In genomic region chr1:6487804-6488484, GRCh38 we compare ENCODE assay signal across 17 cellular contexts.
"Had no signal": no experiment of that assay in that cellular context is flagged by ENCODE, and none has a peak within 500 bp of the region (broad histone marks: within the 10 kb centered on the region; RNA-seq: fewer than 3 reads in every experiment).

No MANE protein-coding gene starts in this region.

- H3K9me3 ChIP-seq: heart right ventricle, right atrium auricular region, SK-N-SH, upper lobe of left lung had no signal

- H3K9me3 Mint-ChIP-seq: activated naive CD4-positive, alpha-beta T cell treated with anti-CD3 and anti-CD28 coated beads, Interleukin-2, amount 10 ng/mL, durations not matched to agents 7 days and 5 days; activated T-helper 2 cell treated with anti-CD3 and anti-CD28 coated beads, Interferon-gamma antibody, Interleukin-2, Interleukin-4, amounts not matched to agents 10 μg/mL and 5 μg/mL and 100 μg/mL, durations not matched to agents 14 hours and 24 hours and 36 hours; naive B cell; stimulated activated naive CD8-positive, alpha-beta T cell treated with anti-CD3 and anti-CD28 coated beads, Interleukin-15, Interleukin-2, amounts not matched to agents 100 ng/mL and 50 ng/mL, for 24 hours; T-cell had no signal

- H3K9me2 ChIP-seq: SK-N-SH had no signal

- H3K9ac ChIP-seq: SK-N-SH had no signal

- H3K27ac Mint-ChIP-seq: activated naive CD4-positive, alpha-beta T cell treated with anti-CD3 and anti-CD28 coated beads, Interleukin-2, amount 10 ng/mL, durations not matched to agents 7 days and 5 days; activated T-helper 2 cell treated with anti-CD3 and anti-CD28 coated beads, Interferon-gamma antibody, Interleukin-2, Interleukin-4, amounts not matched to agents 10 μg/mL and 5 μg/mL and 100 μg/mL, durations not matched to agents 14 hours and 24 hours and 36 hours; naive B cell; progenitor cell of endocrine pancreas; stimulated activated naive CD8-positive, alpha-beta T cell treated with anti-CD3 and anti-CD28 coated beads, Interleukin-15, Interleukin-2, amounts not matched to agents 100 ng/mL and 50 ng/mL, for 24 hours; T-cell had no signal

- DNase-seq: activated naive CD4-positive, alpha-beta T cell treated with anti-CD3 and anti-CD28 coated beads, Interleukin-2, amount 10 ng/mL, durations not matched to agents 7 days and 5 days; caudate nucleus; cortex of kidney; effector CD4-positive, alpha-beta T cell; heart right ventricle; naive B cell; nucleus accumbens; SK-N-SH; small intestine; T-cell had no signal

- H3K27ac ChIP-seq: right atrium auricular region had no signal

- H3K36me3 Mint-ChIP-seq: activated naive CD4-positive, alpha-beta T cell treated with anti-CD3 and anti-CD28 coated beads, Interleukin-2, amount 10 ng/mL, durations not matched to agents 7 days and 5 days; naive B cell; T-cell had no signal

- H3K27me3 ChIP-seq: right atrium auricular region had no signal

- H3K36me3 ChIP-seq: right atrium auricular region, upper lobe of left lung had no signal

- H3K4me3 Mint-ChIP-seq: activated naive CD4-positive, alpha-beta T cell treated with anti-CD3 and anti-CD28 coated beads, Interleukin-2, amount 10 ng/mL, durations not matched to agents 7 days and 5 days; stimulated activated naive CD8-positive, alpha-beta T cell treated with anti-CD3 and anti-CD28 coated beads, Interleukin-15, Interleukin-2, amounts not matched to agents 100 ng/mL and 50 ng/mL, for 24 hours; T-cell had no signal

- ATAC-seq: activated CD4-positive, CD25-positive, alpha-beta regulatory T cell treated with anti-CD3 and anti-CD28 coated beads, Interleukin-2, amount 50 U/mL, for 24 hours; heart right ventricle; left lobe of liver; T-cell had no signal

- H3K27me3 Mint-ChIP-seq: progenitor cell of endocrine pancreas had no signal

- H3K4me2 ChIP-seq: SK-N-SH had no signal

- H3K4me3 ChIP-seq: heart right ventricle, right atrium auricular region, upper lobe of left lung had no signal
